In the genomic region with DNA sequence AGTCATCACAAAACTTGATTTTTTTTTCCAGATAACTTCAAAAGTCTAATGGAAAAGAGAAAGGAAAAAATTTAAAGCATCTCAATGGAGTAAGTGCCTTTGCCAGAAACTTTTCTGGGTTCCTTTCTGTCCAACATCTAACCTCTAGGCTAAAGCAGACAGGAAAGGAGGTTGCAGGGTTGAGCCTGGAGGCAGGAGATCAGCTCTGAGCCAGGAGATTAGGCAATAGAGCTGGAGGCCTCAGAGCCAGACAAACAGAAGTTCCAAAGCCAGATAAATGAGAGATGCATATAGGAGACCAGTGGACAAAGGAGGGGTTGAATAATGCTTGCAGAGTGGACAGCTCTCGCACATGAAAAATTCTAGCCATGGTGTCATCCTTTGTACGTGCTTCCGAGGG, we compare ENCODE assay signal across 34 cellular contexts. TPM values are rescaled to one million over a fixed set of nuclear protein-coding genes. Genes with fewer than 3 reads are reported as not detected.
DNase-seq lines count a peak whose midpoint lies in the region; ATAC-seq and TF ChIP-seq lines count a peak whose summit lies in the region.
"Had no signal": no experiment of that assay in that cellular context is flagged by ENCODE, and none has a peak within 500 bp of the region (broad histone marks: within the 10 kb centered on the region; RNA-seq: fewer than 3 reads in every experiment).

No MANE protein-coding gene starts in this region.

- no peak for TF ChIP-seq CTCF in choroid plexus epithelial cell (conservative IDR thresholded peaks at IDR 0.05; ENCODE audit: low read depth, low read length)

- DNase-seq in Right ventricle myocardium superior (no peak), cardiac septum (ENCODE audit: low spot score) (no peak), choroid plexus epithelial cell (ENCODE audit: low read depth) (peak; percentile 2), left lobe of liver (ENCODE audit: low spot score) (peak; percentile 66), caudate nucleus (lab: John Stamatoyannopoulos, UW) (no peak), GM19238 (ENCODE audit: insufficient read length, low spot score) (no peak)
- DNase-seq: activated B cell treated with CpG ODN at 0.5 μM for 24 hours; activated CD4-positive, alpha-beta T cell treated with anti-CD3 and anti-CD28 coated beads, Interleukin-2, amount 10 ng/mL, durations not matched to agents 7 days and 5 days; activated effector memory CD4-positive, alpha-beta T cell treated with anti-CD3 and anti-CD28 coated beads, Interleukin-2, amount 50 U/mL, for 16 hours; activated naive CD8-positive, alpha-beta T cell treated with anti-CD3 and anti-CD28 coated beads, Interleukin-2, amount 10 ng/mL, durations not matched to agents 7 days and 5 days; activated T-cell treated with anti-CD3 and anti-CD28 coated beads, Interleukin-2, amount 50 U/mL, for 1 hour; CD8-positive, alpha-beta T cell; dermis blood vessel endothelial cell; DMS 273 treated with DMSO at 0.1 percent for 48 hours; endodermal cell; KG1; mesenchymal stem cell; MM.1S; NCI-H1417; NCI-H2029 treated with DMSO at 0.1 percent for 48 hours; NCI-H526 treated with DMSO at 0.1 percent for 48 hours; ovary; retina; spleen; stimulated activated CD4-positive, alpha-beta T cell treated with anti-CD3 and anti-CD28 coated beads, Interleukin-2, amount 100 ng/mL, for 24 hours; stimulated activated CD8-positive, alpha-beta memory T cell treated with anti-CD3 and anti-CD28 coated beads, Interleukin-4, amount 100 ng/mL, for 48 hours; stomach; T1000 had no signal

- H3K27ac ChIP-seq in caudate nucleus (ENCODE audit: low read depth, low read length): no peak overlapping the region
- H3K27ac ChIP-seq: hepatocyte, ovary, spleen, stomach, uterus had no signal

- no peak overlapping the region for H3K4me3 ChIP-seq in choroid plexus epithelial cell (ENCODE audit: low read depth, low read length)
- H3K4me3 ChIP-seq: hepatocyte, ovary, spleen, stomach, uterus had no signal

- intact Hi-C loops in Right ventricle myocardium superior (cut with DNase I): no loop called here
- intact Hi-C loops in cardiac septum (cut with DNase I): no loop called here

- ATAC-seq in Right ventricle myocardium superior (ENCODE audit: poor library complexity) (peak; percentile 51), left lobe of liver (peak; percentile 95), GM21447 (IDR thresholded peaks at IDR 0.05; ENCODE audit: unreplicated experiment) (no peak), GM19397 (IDR thresholded peaks at IDR 0.05; ENCODE audit: unreplicated experiment) (no peak)
- ATAC-seq: CD8-positive, alpha-beta T cell; esophagus mucosa; Panc1 had no signal

RNA-seq across cellular contexts. Expression of a gene that starts 42.9 kb away (rescaled TPM):
- total RNA-seq in Right ventricle myocardium superior (17.7 TPM), cardiac septum (33.6 TPM), left lobe of liver (56.5 TPM)

Comparison
In these comparisons a context has a peak if more than half of its experiments do, and no peak if none do; other contexts are left out.
1. ATAC-seq: peak in Right ventricle myocardium superior (single experiment) and left lobe of liver (single experiment); none in GM21447 (single experiment) and GM19397 (single experiment).
2. DNase-seq: peak in choroid plexus epithelial cell (single experiment) and left lobe of liver (single experiment); none in Right ventricle myocardium superior (single experiment), cardiac septum (single experiment), caudate nucleus (0 of 61) and GM19238 (single experiment).